8 cellular contexts compared by ENCODE assay signal in the genomic region with DNA sequence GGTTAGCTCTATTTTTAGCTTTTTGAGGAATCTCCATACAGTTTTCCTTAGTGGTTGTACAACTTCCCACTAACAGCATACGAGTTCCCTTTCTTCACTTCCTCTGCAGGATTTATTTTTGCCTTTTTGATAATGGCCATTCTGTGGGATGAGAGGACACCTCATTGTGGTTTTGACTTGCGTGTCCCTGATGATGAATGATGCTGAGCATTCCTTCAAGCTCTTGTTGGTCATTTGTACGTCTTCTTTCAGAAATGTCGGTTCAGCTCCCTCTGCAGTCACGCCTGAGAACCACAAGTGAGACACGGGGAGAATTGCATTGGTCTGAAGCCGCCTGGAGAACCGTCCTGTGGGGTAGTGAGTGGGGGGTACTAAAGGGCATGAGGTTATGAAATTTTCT. TPM values are rescaled to one million over a fixed set of nuclear protein-coding genes. Genes with fewer than 3 reads are reported as not detected.
DNase-seq lines count a peak whose midpoint lies in the region; ATAC-seq and TF ChIP-seq lines count a peak whose summit lies in the region.

No MANE protein-coding gene starts in this region.

- TF ChIP-seq CTCF in BJ (IDR thresholded peaks at IDR 0.05; ENCODE audit: insufficient read depth, low read depth, low read length): peak; percentile 30
- peak; percentile 50 for TF ChIP-seq CTCF in fibroblast of pulmonary artery (IDR thresholded peaks at IDR 0.05; ENCODE audit: low read length, missing control alignments)

- no peaks in the 10 kb centered on the region for H3K36me3 ChIP-seq in BJ (ENCODE audit: control insufficient read depth, insufficient read depth, low read length)

- H3K4me3 ChIP-seq in BJ (ENCODE audit: low read depth, low read length) (no peak overlapping the region), fibroblast of pulmonary artery (replicated peaks; ENCODE audit: low read depth, low read length) (no peak overlapping the region)

- no peaks in the 10 kb centered on the region; the same call in 1 of the 2 replicates for H3K27me3 ChIP-seq in BJ (ENCODE audit: control insufficient read depth, insufficient read depth, low read length)

- DNase-seq in BJ (ENCODE audit: low read depth) (no peak), GM19240 (ENCODE audit: insufficient read length, low spot score) (peak; percentile 57), RPMI8226 (peak; percentile 61), fibroblast of pulmonary artery (ENCODE audit: low read depth) (peak; percentile 55)
- peak in 2 of 3 donors; percentile 7 to 16 for DNase-seq in stimulated activated CD4-positive, alpha-beta T cell treated with anti-CD3 and anti-CD28 coated beads, Interleukin-12 subunit alpha, Interleukin-12 subunit beta, amount 100 ng/mL, for 48 hours (ENCODE audit: low read depth in 2 of 3, low spot score in 1 of 3)
- no peak for DNase-seq in activated CD4-positive, CD25-positive, alpha-beta regulatory T cell (lab: John Stamatoyannopoulos, UW)

- ATAC-seq in esophagus mucosa (no peak), GM21526 (IDR thresholded peaks at IDR 0.05; ENCODE audit: low FRiP score, unreplicated experiment) (no peak)

- CTCF ChIA-PET in BJ (lab: Yijun Ruan, JAX): interaction anchor here (0.7 to 2.9 kb wide), 5 partner anchors 9 to 23 kb away, joined by 3 to 14 read pairs (median 3); no protein-coding TSS in a partner anchor

- POLR2A ChIA-PET in BJ (lab: Charles Lee): no interaction called here

RNA-seq across cellular contexts. Expression of a gene that starts 2.0 kb away (rescaled TPM):
- polyA plus RNA-seq in BJ (2011; rRNA removed): 0.06 TPM in 1 of 2 replicates, not detected in the other
- not detected in 2 replicates for polyA minus RNA-seq in BJ (2011; rRNA and poly(A)+ RNA removed)
- 0.16 TPM for total RNA-seq in esophagus mucosa

RNA-seq across cellular contexts. Expression of a gene that starts 15.2 kb away (rescaled TPM):
- 0.09 TPM in 1 of 2 replicates, not detected in the other for polyA plus RNA-seq in BJ (2011; rRNA removed)
- polyA minus RNA-seq in BJ (2011; rRNA and poly(A)+ RNA removed): not detected in 2 replicates
- total RNA-seq in esophagus mucosa: 0.36 TPM

RNA-seq across cellular contexts. Expression of a gene that starts 19.3 kb away (rescaled TPM):
- not detected in 2 replicates for polyA plus RNA-seq in BJ (2011; rRNA removed)
- polyA minus RNA-seq in BJ (2011; rRNA and poly(A)+ RNA removed): not detected in 2 replicates
- not detected for total RNA-seq in esophagus mucosa

RNA-seq across cellular contexts. Expression of a gene that starts 25.6 kb away (rescaled TPM):
- not detected in 2 replicates for polyA plus RNA-seq in BJ (2011; rRNA removed)
- not detected in 2 replicates for polyA minus RNA-seq in BJ (2011; rRNA and poly(A)+ RNA removed)
- 0.32 TPM for total RNA-seq in esophagus mucosa

RNA-seq across cellular contexts. Expression of a gene that starts 36.3 kb away (rescaled TPM):
- polyA plus RNA-seq in BJ (2011; rRNA removed): not detected in 2 replicates
- not detected in 2 replicates for polyA minus RNA-seq in BJ (2011; rRNA and poly(A)+ RNA removed)
- 0.16 TPM for total RNA-seq in esophagus mucosa

Comparison
In these comparisons a context has a peak if more than half of its experiments do, and no peak if none do; other contexts are left out.
1. DNase-seq: peak in GM19240 (single experiment), RPMI8226 (single experiment), fibroblast of pulmonary artery (single experiment) and stimulated activated CD4-positive, alpha-beta T cell treated with anti-CD3 and anti-CD28 coated beads, Interleukin-12 subunit alpha, Interleukin-12 subunit beta, amount 100 ng/mL, for 48 hours (2 of 3); none in BJ (single experiment) and activated CD4-positive, CD25-positive, alpha-beta regulatory T cell (0 of 4).